Comparison of ENCODE assay signal across 9 cellular contexts in genomic region chr5:168047043-168047668, GRCh38.
DNase-seq lines count a peak whose midpoint lies in the region; ATAC-seq and TF ChIP-seq lines count a peak whose summit lies in the region.
"Had no signal": no experiment of that assay in that cellular context is flagged by ENCODE, and none has a peak within 500 bp of the region (broad histone marks: within the 10 kb centered on the region; RNA-seq: fewer than 3 reads in every experiment).

No MANE protein-coding gene starts in this region.

- H3K27ac Mint-ChIP-seq in CD8-positive, alpha-beta T cell, result no peak overlapping the region
- H3K27ac Mint-ChIP-seq: mesothelial cell of epicardium had no signal

- DNase-seq in HuH-7 (ENCODE audit: low spot score), result peak; percentile 55
- peak; percentile 58 for DNase-seq in RKO (ENCODE audit: low spot score)
- DNase-seq in fibroblast of villous mesenchyme (ENCODE audit: low read depth), result peak; percentile 24
- DNase-seq in posterior cingulate gyrus, result peak in 6 of 10 donors; percentile 19 to 81 (median 28)
- no peak for DNase-seq in dedifferentiated amniotic fluid mesenchymal stem cell (ENCODE audit: extremely low spot score)
- no peak for DNase-seq in CD8-positive, alpha-beta T cell

- CTCF ChIA-PET in CD8-positive, alpha-beta T cell (lab: Charles Lee), result no interaction called here

- no peaks in the 10 kb centered on the region for H3K9me3 Mint-ChIP-seq in CD8-positive, alpha-beta T cell
- H3K9me3 Mint-ChIP-seq: mesothelial cell of epicardium had no signal

- peak; percentile 65 for ATAC-seq in GM18517 (IDR thresholded peaks at IDR 0.05; ENCODE audit: unreplicated experiment)
- no peak for ATAC-seq in CD8-positive, alpha-beta T cell

- no peaks in the 10 kb centered on the region for H3K9me3 ChIP-seq in BLaER1 treated with 17β-estradiol and CSF1 and Interleukin-3, amounts not matched to agents 10 nM and 100 nM (replicated peaks in 1 of 11)
- no peaks in the 10 kb centered on the region for H3K9me3 ChIP-seq in CD8-positive, alpha-beta T cell (ENCODE audit: low read length)

- H4K20me1 ChIP-seq in BLaER1 treated with 17β-estradiol and CSF1 and Interleukin-3, amounts not matched to agents 10 nM and 100 nM, result peaks cover 0 to 9% (median 0%) of the 10 kb centered on the region in 11 experiments; a peak in 2 of 22 replicates

- no peak overlapping the region for H3K4me3 Mint-ChIP-seq in CD8-positive, alpha-beta T cell
- H3K4me3 Mint-ChIP-seq: mesothelial cell of epicardium had no signal

- H3K27me3 Mint-ChIP-seq in CD8-positive, alpha-beta T cell (ENCODE audit: low read depth), result peaks cover 3% of the 10 kb centered on the region

- peak overlapping the region; percentile 42 to 75 (median 64) for H3K4me2 ChIP-seq in BLaER1 treated with 17β-estradiol and CSF1 and Interleukin-3, amounts not matched to agents 10 nM and 100 nM

- intact Hi-C loops in posterior cingulate gyrus (cut with DNase I), result loop anchor here (1.0 kb wide), 1 partner anchor 324 kb away; no protein-coding TSS in a partner anchor
- intact Hi-C loops in CD8-positive, alpha-beta T cell (cut with DNase I, micrococcal nuclease), result no loop called here

- H3K4me3 ChIP-seq in BLaER1 treated with 17β-estradiol and CSF1 and Interleukin-3, amounts not matched to agents 10 nM and 100 nM, result no peak overlapping the region
- no peak overlapping the region for H3K4me3 ChIP-seq in fibroblast of villous mesenchyme (ENCODE audit: low read depth, low read length)
- H3K4me3 ChIP-seq in CD8-positive, alpha-beta T cell (ENCODE audit: low read depth, low read length), result no peak overlapping the region

- POLR2A ChIA-PET in CD8-positive, alpha-beta T cell (lab: Charles Lee), result interaction anchor here (0.6 kb wide), 1 partner anchor 10 kb away, joined by 3 read pairs; no protein-coding TSS in a partner anchor

- H3K9ac ChIP-seq in BLaER1 treated with 17β-estradiol and CSF1 and Interleukin-3, amounts not matched to agents 10 nM and 100 nM, result 0 out of 22 replicates have a peak overlapping the region, but pooled peaks of 3 of the 11 experiments have one; percentile 9 to 27 (median 24)

- peaks cover 0 to 42% (median 7%) of the 10 kb centered on the region in 11 experiments; a peak in 9 of 22 replicates for H3K36me3 ChIP-seq in BLaER1 treated with 17β-estradiol and CSF1 and Interleukin-3, amounts not matched to agents 10 nM and 100 nM
- no peaks in the 10 kb centered on the region for H3K36me3 ChIP-seq in CD8-positive, alpha-beta T cell (ENCODE audit: insufficient read depth, low read length)

- TF ChIP-seq CTCF in fibroblast of villous mesenchyme (IDR thresholded peaks at IDR 0.05; ENCODE audit: insufficient read depth, low read depth, low read length), result peak; percentile 25
- TF ChIP-seq CTCF in CD8-positive, alpha-beta T cell (IDR thresholded peaks at IDR 0.05), result no peak

- no peaks in the 10 kb centered on the region for H3K4me1 Mint-ChIP-seq in CD8-positive, alpha-beta T cell (ENCODE audit: low read depth)

- no peaks in the 10 kb centered on the region for H3K36me3 Mint-ChIP-seq in CD8-positive, alpha-beta T cell
- H3K36me3 Mint-ChIP-seq: mesothelial cell of epicardium had no signal

- H3K27ac ChIP-seq in BLaER1 treated with 17β-estradiol and CSF1 and Interleukin-3, amounts not matched to agents 10 nM and 100 nM, result peak overlapping the region in 2 of 11 experiments; percentile 12 to 24; a peak in 1 of 22 replicates
- no peak overlapping the region for H3K27ac ChIP-seq in CD8-positive, alpha-beta T cell (ENCODE audit: low read depth, low read length)

- peaks cover 9 to 44% (median 27%) of the 10 kb centered on the region in 10 experiments; a peak in 18 of 20 replicates for H3K4me1 ChIP-seq in BLaER1 treated with 17β-estradiol and CSF1 and Interleukin-3, amounts not matched to agents 10 nM and 100 nM
- H3K4me1 ChIP-seq in CD8-positive, alpha-beta T cell (ENCODE audit: insufficient read depth, low read length), result no peaks in the 10 kb centered on the region

- H3K27me3 ChIP-seq in BLaER1 treated with 17β-estradiol and CSF1 and Interleukin-3, amounts not matched to agents 10 nM and 100 nM, result no peaks in the 10 kb centered on the region
- no peaks in the 10 kb centered on the region for H3K27me3 ChIP-seq in CD8-positive, alpha-beta T cell (ENCODE audit: insufficient read depth, low read length)

Comparison
In these comparisons a context has a peak if more than half of its experiments do, and no peak if none do; other contexts are left out.
1. DNase-seq: peak in HuH-7 (single experiment), RKO (single experiment), fibroblast of villous mesenchyme (single experiment) and posterior cingulate gyrus (6 of 10); none in dedifferentiated amniotic fluid mesenchymal stem cell (single experiment) and CD8-positive, alpha-beta T cell (0 of 7).